22 cellular contexts compared by ENCODE assay signal in genomic region chr1:197076585-197076984, GRCh38. TPM values are rescaled to one million over a fixed set of nuclear protein-coding genes. Genes with fewer than 3 reads are reported as not detected.
DNase-seq lines count a peak whose midpoint lies in the region; ATAC-seq and TF ChIP-seq lines count a peak whose summit lies in the region.
"Had no signal": no experiment of that assay in that cellular context is flagged by ENCODE, and none has a peak within 500 bp of the region (broad histone marks: within the 10 kb centered on the region; RNA-seq: fewer than 3 reads in every experiment).

No MANE protein-coding gene starts in this region.

- H3F3A ChIP-seq in neural progenitor cell (ENCODE audit: low read depth) = no peaks in the 10 kb centered on the region

- no peak overlapping the region for H3K4me3 Mint-ChIP-seq in neural progenitor cell
- H3K4me3 Mint-ChIP-seq: B cell; CD4-positive, CD25-positive, alpha-beta regulatory T cell; CD8-positive, alpha-beta memory T cell; HFFc6 had no signal

- DNase-seq in NCI-H128 (lab: John Stamatoyannopoulos, UW; ENCODE audit: unreplicated experiment) (no peak), D341Med (ENCODE audit: low spot score) (no peak), neural progenitor cell (ENCODE audit: low spot score) (no peak)
- DNase-seq: CD4-positive, CD25-positive, alpha-beta regulatory T cell; CD8-positive, alpha-beta memory T cell; DMS53; DMS79 treated with DMSO at 0.1 percent for 48 hours; GF-D8; GOT3; HFFc6 had no signal

- H3K9ac ChIP-seq in neural progenitor cell = no peak overlapping the region
- H3K9ac ChIP-seq: BLaER1 had no signal

- H3K27me3 Mint-ChIP-seq in neural progenitor cell (ENCODE audit: insufficient read depth, low read depth) = no peaks in the 10 kb centered on the region
- H3K27me3 Mint-ChIP-seq: B cell; CD4-positive, CD25-positive, alpha-beta regulatory T cell had no signal

- H3K36me3 Mint-ChIP-seq in neural progenitor cell = peaks cover 13% of the 10 kb centered on the region

- H3K4me1 Mint-ChIP-seq in neural progenitor cell = no peaks in the 10 kb centered on the region
- H3K4me1 Mint-ChIP-seq: B cell; CD8-positive, alpha-beta memory T cell had no signal

- no peaks in the 10 kb centered on the region for H3K79me2 ChIP-seq in neural progenitor cell (ENCODE audit: low read depth)

- H2AFZ ChIP-seq in neural progenitor cell (replicated peaks) = no peak overlapping the region

- no peak overlapping the region for H3K4me3 ChIP-seq in neural progenitor cell
- H3K4me3 ChIP-seq: BLaER1, HAP-1 had no signal

- no peaks in the 10 kb centered on the region for H3K36me3 ChIP-seq in neural progenitor cell
- H3K36me3 ChIP-seq: HAP-1 had no signal

- no peaks in the 10 kb centered on the region for H3K9me3 ChIP-seq in neural progenitor cell (ENCODE audit: low read depth)

- peak; percentile 52 for ATAC-seq in GM18502 (IDR thresholded peaks at IDR 0.05; ENCODE audit: poor library complexity, unreplicated experiment)
- peak; percentile 53 for ATAC-seq in GM21423 (IDR thresholded peaks at IDR 0.05; ENCODE audit: unreplicated experiment)
- peak; percentile 67 for ATAC-seq in HG02938 (IDR thresholded peaks at IDR 0.05; ENCODE audit: unreplicated experiment)
- ATAC-seq in HG03342 (IDR thresholded peaks at IDR 0.05; ENCODE audit: unreplicated experiment) = peak; percentile 68
- ATAC-seq in HG03108 (IDR thresholded peaks at IDR 0.05; ENCODE audit: unreplicated experiment) = no peak

- H3K4me1 ChIP-seq in neural progenitor cell = no peaks in the 10 kb centered on the region
- H3K4me1 ChIP-seq: HAP-1 had no signal

- H3K4me2 ChIP-seq in neural progenitor cell = no peak overlapping the region
- H3K4me2 ChIP-seq: BLaER1 had no signal

- H4K20me1 ChIP-seq in neural progenitor cell (ENCODE audit: low read depth) = no peaks in the 10 kb centered on the region
- H4K20me1 ChIP-seq: BLaER1 had no signal

- no peak for TF ChIP-seq CTCF in neural progenitor cell (IDR thresholded peaks at IDR 0.05)

- no peak overlapping the region for H3K27ac Mint-ChIP-seq in neural progenitor cell
- H3K27ac Mint-ChIP-seq: B cell; CD4-positive, CD25-positive, alpha-beta regulatory T cell; CD8-positive, alpha-beta memory T cell; HFFc6 had no signal

- peaks cover 17% of the 10 kb centered on the region for H3K9me3 Mint-ChIP-seq in neural progenitor cell

- H3K27ac ChIP-seq in neural progenitor cell = no peak overlapping the region
- H3K27ac ChIP-seq: 22Rv1, BLaER1, C4-2B had no signal

- no peaks in the 10 kb centered on the region for H3K27me3 ChIP-seq in neural progenitor cell
- H3K27me3 ChIP-seq: BLaER1 had no signal

RNA-seq across cellular contexts. Expression of gene F13B, which starts 9.5 kb away (rescaled TPM):
- not detected in 2 replicates for total RNA-seq in neural progenitor cell (ENCODE audit: low replicate concordance)
- total RNA-seq: B cell; CD4-positive, CD25-positive, alpha-beta regulatory T cell; CD8-positive, alpha-beta memory T cell; Daoy; G401; HFFc6 had no signal
